ENCODE assay signal across 8 cellular contexts in genomic region chr2:161161074-161161577, GRCh38. TPM values are rescaled to one million over a fixed set of nuclear protein-coding genes. Genes with fewer than 3 reads are reported as not detected.
A peak's percentile ranks its signal among the peaks of the same experiment; 100 is the strongest.
DNase-seq lines count a peak whose midpoint lies in the region; ATAC-seq lines count a peak whose summit lies in the region.

No MANE protein-coding gene starts in this region.

- H3K9me3 ChIP-seq in iPS-20b (ENCODE audit: insufficient read depth, low read depth, low read length): no peaks in the 10 kb centered on the region
- no peaks in the 10 kb centered on the region for H3K9me3 ChIP-seq in subcutaneous abdominal adipose tissue (ENCODE audit: control insufficient read depth in 5 of 5, low read length in 5 of 5)

- H3K4me1 ChIP-seq in iPS-20b (ENCODE audit: insufficient read depth, low read length) (no peaks in the 10 kb centered on the region; the same call in 1 of the 2 replicates), subcutaneous abdominal adipose tissue (ENCODE audit: control insufficient read depth in 5 of 5, insufficient read depth in 5 of 5, low read length in 5 of 5) (peaks cover 4 to 57% (median 50%) of the 10 kb centered on the region in 5 donors)

- DNase-seq in NCI-H2081 (lab: John Stamatoyannopoulos, UW) (peak; percentile 8 to 25), NCI-H2081 treated with DMSO at 0.1 percent for 48 hours (lab: John Stamatoyannopoulos, UW) (no peak), NK-92 (lab: John Stamatoyannopoulos, UW; ENCODE audit: unreplicated experiment) (no peak)
- DNase-seq in activated T-helper 1 cell treated with anti-CD3 and anti-CD28 coated beads, Interleukin-12 subunit alpha, Interleukin-12 subunit beta, Interleukin-2, Interleukin-4 antibody, amounts not matched to agents 30 ng/mL and 10 ng/mL and 1 ng/mL, durations not matched to agents 14 hours and 24 hours and 36 hours (ENCODE audit: low spot score): no peak

- no peaks in the 10 kb centered on the region for H3K9me3 Mint-ChIP-seq in activated T-helper 1 cell treated with anti-CD3 and anti-CD28 coated beads, Interleukin-12 subunit alpha, Interleukin-12 subunit beta, Interleukin-2, Interleukin-4 antibody, amounts not matched to agents 30 ng/mL and 10 ng/mL and 1 ng/mL, durations not matched to agents 14 hours and 24 hours and 36 hours

- intact Hi-C loops in activated T-helper 1 cell treated with anti-CD3 and anti-CD28 coated beads, Interleukin-12 subunit alpha, Interleukin-12 subunit beta, Interleukin-2, Interleukin-4 antibody, amounts not matched to agents 30 ng/mL and 10 ng/mL and 1 ng/mL, durations not matched to agents 14 hours and 24 hours and 36 hours (cut with micrococcal nuclease): loop anchor here (5.0 to 10.0 kb wide), 5 partner anchors 669 to 936 kb away; partner anchors contain the start of gene RBMS1

- H3K9ac ChIP-seq in iPS-20b (ENCODE audit: low read depth, low read length) (peak overlapping the region; percentile 97), subcutaneous abdominal adipose tissue (ENCODE audit: low read length in 5 of 5) (peak overlapping the region; percentile 74 to 100 (median 99))

- peaks cover 57% of the 10 kb centered on the region for H3K36me3 Mint-ChIP-seq in activated T-helper 1 cell treated with anti-CD3 and anti-CD28 coated beads, Interleukin-12 subunit alpha, Interleukin-12 subunit beta, Interleukin-2, Interleukin-4 antibody, amounts not matched to agents 30 ng/mL and 10 ng/mL and 1 ng/mL, durations not matched to agents 14 hours and 24 hours and 36 hours (ENCODE audit: low read depth)

- peak overlapping the region; percentile 97 for H3K4me3 Mint-ChIP-seq in activated T-helper 1 cell treated with anti-CD3 and anti-CD28 coated beads, Interleukin-12 subunit alpha, Interleukin-12 subunit beta, Interleukin-2, Interleukin-4 antibody, amounts not matched to agents 30 ng/mL and 10 ng/mL and 1 ng/mL, durations not matched to agents 14 hours and 24 hours and 36 hours

- H3K27ac ChIP-seq in iPS-20b (ENCODE audit: low read length): peak overlapping the region; percentile 35
- peak overlapping the region; percentile 100 for H3K27ac ChIP-seq in subcutaneous abdominal adipose tissue (ENCODE audit: low read depth, low read length)

- H3K36me3 ChIP-seq in iPS-20b (ENCODE audit: insufficient read depth, low read depth, low read length) (peaks cover 19% of the 10 kb centered on the region), subcutaneous abdominal adipose tissue (ENCODE audit: control insufficient read depth in 5 of 5, insufficient read depth in 5 of 5, low read length in 5 of 5) (peaks cover 7 to 14% (median 13%) of the 10 kb centered on the region in 5 donors)

- H3K4me1 Mint-ChIP-seq in activated T-helper 1 cell treated with anti-CD3 and anti-CD28 coated beads, Interleukin-12 subunit alpha, Interleukin-12 subunit beta, Interleukin-2, Interleukin-4 antibody, amounts not matched to agents 30 ng/mL and 10 ng/mL and 1 ng/mL, durations not matched to agents 14 hours and 24 hours and 36 hours (ENCODE audit: low read depth): peaks cover 81% of the 10 kb centered on the region

- ATAC-seq in HG03064 (IDR thresholded peaks at IDR 0.05; ENCODE audit: low read depth, unreplicated experiment) (peak; percentile 8), GM21390 (IDR thresholded peaks at IDR 0.05; ENCODE audit: unreplicated experiment) (no peak)

- H3K27me3 ChIP-seq in iPS-20b (ENCODE audit: insufficient read depth, low read length) (no peaks in the 10 kb centered on the region), subcutaneous abdominal adipose tissue (ENCODE audit: control insufficient read depth in 5 of 5, insufficient read depth in 4 of 5, low read length in 5 of 5) (peaks cover 0 to 4% (median 0%) of the 10 kb centered on the region in 5 donors)

- peak overlapping the region; percentile 99 for H3K27ac Mint-ChIP-seq in activated T-helper 1 cell treated with anti-CD3 and anti-CD28 coated beads, Interleukin-12 subunit alpha, Interleukin-12 subunit beta, Interleukin-2, Interleukin-4 antibody, amounts not matched to agents 30 ng/mL and 10 ng/mL and 1 ng/mL, durations not matched to agents 14 hours and 24 hours and 36 hours

- H3K4me3 ChIP-seq in iPS-20b (ENCODE audit: low read length): peak overlapping the region; percentile 97
- H3K4me3 ChIP-seq in subcutaneous abdominal adipose tissue (ENCODE audit: low read depth in 1 of 5, low read length in 5 of 5): peak overlapping the region; percentile 88 to 99 (median 96)

- H3K27me3 Mint-ChIP-seq in activated T-helper 1 cell treated with anti-CD3 and anti-CD28 coated beads, Interleukin-12 subunit alpha, Interleukin-12 subunit beta, Interleukin-2, Interleukin-4 antibody, amounts not matched to agents 30 ng/mL and 10 ng/mL and 1 ng/mL, durations not matched to agents 14 hours and 24 hours and 36 hours (ENCODE audit: insufficient read depth): no peaks in the 10 kb centered on the region

RNA-seq across cellular contexts. Expression of gene TANK, which starts 0.9 kb away (rescaled TPM):
- 136 and 141 TPM in 2 replicates for total RNA-seq in activated T-helper 1 cell treated with anti-CD3 and anti-CD28 coated beads, Interleukin-12 subunit alpha, Interleukin-12 subunit beta, Interleukin-2, Interleukin-4 antibody, amounts not matched to agents 30 ng/mL and 10 ng/mL and 1 ng/mL, durations not matched to agents 14 hours and 24 hours and 36 hours

Comparison
In these comparisons a context has a peak if more than half of its experiments do, and no peak if none do; other contexts are left out.
1. DNase-seq: peak in NCI-H2081 (2 of 2); none in NCI-H2081 treated with DMSO at 0.1 percent for 48 hours (single experiment), activated T-helper 1 cell treated with anti-CD3 and anti-CD28 coated beads, Interleukin-12 subunit alpha, Interleukin-12 subunit beta, Interleukin-2, Interleukin-4 antibody, amounts not matched to agents 30 ng/mL and 10 ng/mL and 1 ng/mL, durations not matched to agents 14 hours and 24 hours and 36 hours (single experiment) and NK-92 (single experiment).